Comparison of ENCODE assay signal across 20 cellular contexts in the genomic region with DNA sequence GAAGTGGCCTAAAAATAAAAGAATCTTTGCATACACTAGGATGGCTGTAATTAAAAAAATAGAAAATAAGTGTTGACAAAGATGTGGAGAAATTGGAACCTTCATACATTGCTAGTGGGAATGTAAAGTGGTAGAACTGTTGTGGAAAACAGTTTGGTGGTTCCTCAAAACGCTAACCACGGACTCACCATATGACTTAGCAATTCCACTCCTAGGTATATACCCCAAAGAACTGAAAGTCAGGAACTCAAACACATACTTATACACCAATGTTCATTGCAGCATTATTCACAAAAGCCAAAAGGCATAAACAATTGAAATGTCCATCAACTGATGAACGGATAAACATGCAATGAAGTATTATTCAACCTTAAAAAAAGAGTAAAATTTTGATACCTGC. TPM values are rescaled to one million over a fixed set of nuclear protein-coding genes. Genes with fewer than 3 reads are reported as not detected.
DNase-seq lines count a peak whose midpoint lies in the region; ATAC-seq lines count a peak whose summit lies in the region.
"Had no signal": no experiment of that assay in that cellular context is flagged by ENCODE, and none has a peak within 500 bp of the region (broad histone marks: within the 10 kb centered on the region; RNA-seq: fewer than 3 reads in every experiment).

No MANE protein-coding gene starts in this region.

- peaks cover 24% of the 10 kb centered on the region for H3K4me1 Mint-ChIP-seq in stimulated activated memory B cell treated with anti-CD40 and anti-IgM and Interleukin-4, amounts not matched to agents 10 μg/mL and 1 μg/mL and 100 μg/mL, for 72 hours

- H3K4me3 Mint-ChIP-seq in stimulated activated memory B cell treated with anti-CD40 and anti-IgM and Interleukin-4, amounts not matched to agents 10 μg/mL and 1 μg/mL and 100 μg/mL, for 72 hours: no peak overlapping the region
- H3K4me3 Mint-ChIP-seq: B cell; CD4-positive, CD25-positive, alpha-beta regulatory T cell; GM23338 had no signal

- intact Hi-C loops in Right ventricle myocardium inferior (cut with DNase I): no loop called here

- DNase-seq in SKM-1 treated with dmso at 0.1 percent for 144 hours (lab: John Stamatoyannopoulos, UW; ENCODE audit: unreplicated experiment): peak; percentile 19
- no peak for DNase-seq in SKM-1 (lab: John Stamatoyannopoulos, UW; ENCODE audit: unreplicated experiment)
- peak; percentile 37 for DNase-seq in KBM-7
- DNase-seq in OCI-M1 (lab: John Stamatoyannopoulos, UW): peak; percentile 60
- no peak for DNase-seq in Right ventricle myocardium inferior (ENCODE audit: missing footprints)
- DNase-seq: COR-L47, HCEC 1CT, NCI-H1048, NCI-H1436, NCI-H1930, NCI-H226, NCI-H524, Peyer's patch, SHP77 treated with DMSO at 0.1 percent for 48 hours had no signal

- H3K9me3 Mint-ChIP-seq in stimulated activated memory B cell treated with anti-CD40 and anti-IgM and Interleukin-4, amounts not matched to agents 10 μg/mL and 1 μg/mL and 100 μg/mL, for 72 hours: no peaks in the 10 kb centered on the region
- H3K9me3 Mint-ChIP-seq: CD4-positive, CD25-positive, alpha-beta regulatory T cell; GM23338 had no signal

- ATAC-seq in stimulated activated memory B cell treated with anti-CD40 and anti-IgM and Interleukin-4, amounts not matched to agents 10 μg/mL and 1 μg/mL and 100 μg/mL, for 72 hours: peak; percentile 62
- no peak for ATAC-seq in Right ventricle myocardium inferior
- no peak for ATAC-seq in GM21423 (IDR thresholded peaks at IDR 0.05; ENCODE audit: unreplicated experiment)
- ATAC-seq in GM19467 (IDR thresholded peaks at IDR 0.05; ENCODE audit: unreplicated experiment): no peak
- ATAC-seq: GM23338 had no signal

- H3K27me3 Mint-ChIP-seq in stimulated activated memory B cell treated with anti-CD40 and anti-IgM and Interleukin-4, amounts not matched to agents 10 μg/mL and 1 μg/mL and 100 μg/mL, for 72 hours: no peaks in the 10 kb centered on the region
- H3K27me3 Mint-ChIP-seq: B cell had no signal

- H3K27ac Mint-ChIP-seq in stimulated activated memory B cell treated with anti-CD40 and anti-IgM and Interleukin-4, amounts not matched to agents 10 μg/mL and 1 μg/mL and 100 μg/mL, for 72 hours: no peak overlapping the region
- H3K27ac Mint-ChIP-seq: B cell; CD4-positive, CD25-positive, alpha-beta regulatory T cell; GM23338 had no signal

- no peaks in the 10 kb centered on the region for H3K36me3 Mint-ChIP-seq in stimulated activated memory B cell treated with anti-CD40 and anti-IgM and Interleukin-4, amounts not matched to agents 10 μg/mL and 1 μg/mL and 100 μg/mL, for 72 hours
- H3K36me3 Mint-ChIP-seq: CD4-positive, CD25-positive, alpha-beta regulatory T cell had no signal

- in situ Hi-C loops in KBM-7 (cut with MboI; ENCODE audit: low pct_unique_long_range_greater_than_20kb, low sequenced_read_pairs): no loop called here

RNA-seq across cellular contexts. Expression of a gene that starts 10.8 kb away (rescaled TPM):
- total RNA-seq in Right ventricle myocardium inferior: 32.8 TPM

RNA-seq across cellular contexts. Expression of a gene that starts 32.1 kb away (rescaled TPM):
- total RNA-seq in Right ventricle myocardium inferior: 12.2 TPM

RNA-seq across cellular contexts. Expression of a gene that starts 35.5 kb away (rescaled TPM):
- 7.8 TPM for total RNA-seq in Right ventricle myocardium inferior

RNA-seq across cellular contexts. Expression of a gene that starts 45.1 kb away (rescaled TPM):
- 32.1 TPM for total RNA-seq in Right ventricle myocardium inferior

RNA-seq across cellular contexts. Expression of a gene that starts 57.8 kb away (rescaled TPM):
- total RNA-seq in Right ventricle myocardium inferior: 42.7 TPM

Comparison
In these comparisons a context has a peak if more than half of its experiments do, and no peak if none do; other contexts are left out.
1. DNase-seq: peak in SKM-1 treated with dmso at 0.1 percent for 144 hours (single experiment), KBM-7 (single experiment) and OCI-M1 (single experiment); none in SKM-1 (single experiment) and Right ventricle myocardium inferior (single experiment).